Comparison of ENCODE assay signal across 21 cellular contexts in genomic region chr5:115352571-115352970, GRCh38.
"Had no signal": no experiment of that assay in that cellular context is flagged by ENCODE, and none has a peak within 500 bp of the region (broad histone marks: within the 10 kb centered on the region; RNA-seq: fewer than 3 reads in every experiment).

No MANE protein-coding gene starts in this region.

- H3K9ac ChIP-seq: KMS-11 had no signal

- DNase-seq: Kasumi-1, MM.1S, NCI-H1436, NCI-H187, NCI-H2029, NCI-H2081 treated with DMSO at 0.1 percent for 48 hours, NCI-H2171, NCI-H226, NCI-H446, NCI-H510A, NCI-H524 treated with DMSO at 0.1 percent for 48 hours, NCI-H774, Right ventricle myocardium superior, RPMI8226, SIG-M5 had no signal

- H3K9me3 ChIP-seq: SJSA1 had no signal

- H3K4me3 ChIP-seq: K562, SJSA1, SK-N-MC had no signal

- H3K36me3 ChIP-seq: SJSA1 had no signal

- H3K27me3 ChIP-seq: SJSA1 had no signal

- H3K4me3 Mint-ChIP-seq: IgD-negative memory B cell had no signal

- ATAC-seq: K562 had no signal

- H3K27ac ChIP-seq: KMS-11, SK-N-MC had no signal

- FAIRE-seq: K562, RCC 7860 had no signal

- H3K4me2 ChIP-seq: KMS-11 had no signal
